Comparison of ENCODE assay signal across 18 cellular contexts in the genomic region with DNA sequence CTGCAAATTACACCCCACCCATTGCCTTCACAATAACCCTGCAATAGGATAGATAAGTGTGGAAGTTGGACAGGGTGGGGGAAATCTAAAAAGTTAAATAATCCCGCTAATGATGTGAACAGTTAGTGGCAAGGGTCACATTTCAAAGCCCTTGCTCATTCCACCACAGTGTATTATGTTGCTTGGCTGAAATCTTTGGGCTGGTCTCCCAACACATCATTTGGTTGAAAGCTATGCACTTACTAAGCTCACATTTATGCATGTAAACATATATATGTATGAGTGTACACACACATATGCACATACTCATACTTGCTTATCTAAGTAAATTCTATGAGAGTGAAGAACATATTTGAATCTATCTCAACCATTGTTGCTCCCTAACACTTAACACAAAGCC.
DNase-seq lines count a peak whose midpoint lies in the region; ATAC-seq, FAIRE-seq and TF ChIP-seq lines count a peak whose summit lies in the region.
"Had no signal": no experiment of that assay in that cellular context is flagged by ENCODE, and none has a peak within 500 bp of the region (broad histone marks: within the 10 kb centered on the region; RNA-seq: fewer than 3 reads in every experiment).

No MANE protein-coding gene starts in this region.

- FAIRE-seq in kidney (lab: Jason Lieb, UNC) (no peak), D721Med (lab: Jason Lieb, UNC) (no peak)

- H3K27me3 ChIP-seq in RWPE2 (ENCODE audit: insufficient read depth, poor library complexity, severe bottlenecking), result no peaks in the 10 kb centered on the region
- H3K27me3 ChIP-seq: gastroesophageal sphincter had no signal

- H3K27ac ChIP-seq in RWPE2 (ENCODE audit: poor library complexity, severe bottlenecking), result no peak overlapping the region
- no peak overlapping the region for H3K27ac ChIP-seq in kidney (ENCODE audit: low read depth in 2 of 2, low read length in 2 of 2)
- H3K27ac ChIP-seq: gastroesophageal sphincter had no signal

- intact Hi-C loops in kidney (cut with DNase I), result no loop called here

- H3K4me1 ChIP-seq in RWPE2 (ENCODE audit: insufficient read depth, poor library complexity, severe bottlenecking) (no peaks in the 10 kb centered on the region), kidney (ENCODE audit: control insufficient read depth in 1 of 2, insufficient read depth in 1 of 2, low read depth in 1 of 2, low read length in 2 of 2) (no peaks in the 10 kb centered on the region)
- H3K4me1 ChIP-seq: gastroesophageal sphincter had no signal

- H3K4me3 ChIP-seq in RWPE2 (ENCODE audit: severe bottlenecking) (no peak overlapping the region), kidney (ENCODE audit: low read length in 2 of 2) (no peak overlapping the region)
- H3K4me3 ChIP-seq: gastroesophageal sphincter had no signal

- no peak overlapping the region for H3K9ac ChIP-seq in kidney (ENCODE audit: low read length in 2 of 2)

- TF ChIP-seq CTCF in RWPE2 (IDR thresholded peaks at IDR 0.05; ENCODE audit: poor library complexity, severe bottlenecking) (no peak), kidney (IDR thresholded peaks at IDR 0.05; ENCODE audit: borderline replicate concordance, extremely low read depth, insufficient read depth) (no peak), D721Med (IDR thresholded peaks at IDR 0.05; ENCODE audit: insufficient read depth, missing control alignments) (no peak)

- H3K36me3 ChIP-seq in RWPE2 (ENCODE audit: low read depth) (no peaks in the 10 kb centered on the region), kidney (ENCODE audit: control insufficient read depth in 1 of 2, insufficient read depth in 2 of 2, low read length in 2 of 2) (no peaks in the 10 kb centered on the region)
- H3K36me3 ChIP-seq: gastroesophageal sphincter had no signal

- ATAC-seq in RWPE2 (ENCODE audit: low read depth), result peak; percentile 81
- ATAC-seq: gastroesophageal sphincter; HCT116; naive thymus-derived CD4-positive, alpha-beta T cell; T-helper 17 cell had no signal

- DNase-seq in EH (ENCODE audit: low read depth) (peak; percentile 95), RWPE2 (ENCODE audit: low spot score) (no peak), fibroblast of gingiva (ENCODE audit: low read depth) (peak; percentile 54), renal cortical epithelial cell (ENCODE audit: low read depth) (peak; percentile 13), kidney (no peak), NCI-H2029 (lab: John Stamatoyannopoulos, UW) (no peak), D721Med (ENCODE audit: insufficient read length, low spot score) (no peak), UCSD-AML1 (lab: John Stamatoyannopoulos, UW; ENCODE audit: unreplicated experiment) (no peak)
- DNase-seq: activated naive CD8-positive, alpha-beta T cell treated with anti-CD3 and anti-CD28 coated beads for 36 hours; DMS79 treated with DMSO at 0.1 percent for 48 hours; effector memory CD4-positive, alpha-beta T cell; naive thymus-derived CD4-positive, alpha-beta T cell; NCI-H1436 treated with DMSO at 0.1 percent for 48 hours; NCI-H446 treated with DMSO at 0.1 percent for 48 hours; Right ventricle myocardium superior; T-helper 17 cell had no signal

- H3K9me3 ChIP-seq in RWPE2 (ENCODE audit: severe bottlenecking) (no peaks in the 10 kb centered on the region), kidney (ENCODE audit: control insufficient read depth in 1 of 2, low read length in 2 of 2) (no peaks in the 10 kb centered on the region)
- H3K9me3 ChIP-seq: gastroesophageal sphincter had no signal

Comparison
In these comparisons a context has a peak if more than half of its experiments do, and no peak if none do; other contexts are left out.
1. DNase-seq: peak in EH (single experiment), fibroblast of gingiva (single experiment) and renal cortical epithelial cell (single experiment); none in RWPE2 (single experiment), kidney (single experiment), NCI-H2029 (single experiment), D721Med (single experiment) and UCSD-AML1 (single experiment).